Comparison of ENCODE assay signal across 8 cellular contexts in genomic region chr14:64060648-64061096, GRCh38.
DNase-seq lines count a peak whose midpoint lies in the region; ATAC-seq and TF ChIP-seq lines count a peak whose summit lies in the region.

No MANE protein-coding gene starts in this region.

- POLR2A ChIA-PET in OCI-LY7 (lab: Charles Lee): no interaction called here

- BruUV-seq in OCI-LY7 (replicated peaks; lab: Mats Ljungman, UMichigan): no TSS peak

- H3K4me1 ChIP-seq in cardiac muscle cell (ENCODE audit: low read depth): no peaks in the 10 kb centered on the region
- H3K4me1 ChIP-seq in right cardiac atrium (ENCODE audit: control insufficient read depth, insufficient read depth, low read length): no peaks in the 10 kb centered on the region
- no peaks in the 10 kb centered on the region for H3K4me1 ChIP-seq in OCI-LY7 (ENCODE audit: insufficient read depth, low read length, poor library complexity, severe bottlenecking)
- H3K4me1 ChIP-seq in suprapubic skin: peaks cover 15% of the 10 kb centered on the region

- CTCF ChIA-PET in OCI-LY7 (lab: Charles Lee; ENCODE audit: unreplicated experiment): interaction anchor here (0.6 kb wide), 1 partner anchor 35 kb away, joined by 3 read pairs; no protein-coding TSS in a partner anchor

- H3K36me3 ChIP-seq in cardiac muscle cell: peaks cover 5% of the 10 kb centered on the region
- H3K36me3 ChIP-seq in OCI-LY7 (ENCODE audit: insufficient read depth, low read length): peaks cover 70% of the 10 kb centered on the region
- peaks cover 21% of the 10 kb centered on the region for H3K36me3 ChIP-seq in suprapubic skin

- H3K4me2 ChIP-seq in OCI-LY7 (ENCODE audit: low read length): no peak overlapping the region

- no peaks in the 10 kb centered on the region for H3K9me3 ChIP-seq in cardiac muscle cell (ENCODE audit: low read depth)
- no peaks in the 10 kb centered on the region for H3K9me3 ChIP-seq in right cardiac atrium (ENCODE audit: control insufficient read depth, low read length)
- no peaks in the 10 kb centered on the region for H3K9me3 ChIP-seq in OCI-LY7 (ENCODE audit: low read length)
- H3K9me3 ChIP-seq in suprapubic skin: no peaks in the 10 kb centered on the region

- intact Hi-C loops in right cardiac atrium (cut with DNase I): no loop called here
- intact Hi-C loops in OCI-LY7 (cut with micrococcal nuclease; ENCODE audit: unreplicated experiment): no loop called here

- no peak for TF ChIP-seq EP300 in suprapubic skin (IDR thresholded peaks at IDR 0.05)

- no peaks in the 10 kb centered on the region for H4K20me1 ChIP-seq in OCI-LY7 (ENCODE audit: insufficient read depth, low read length)

- H3K27ac ChIP-seq in cardiac muscle cell (no peak overlapping the region), right cardiac atrium (ENCODE audit: low read length) (no peak overlapping the region), OCI-LY7 (ENCODE audit: low read depth, low read length, poor library complexity, severe bottlenecking) (no peak overlapping the region), suprapubic skin (peak overlapping the region; percentile 67)

- no peaks in the 10 kb centered on the region for H3K9me2 ChIP-seq in OCI-LY7 (ENCODE audit: insufficient read depth, low read length)

- ATAC-seq in right cardiac atrium (no peak), omental fat pad (ENCODE audit: low FRiP score) (no peak)

- DNase-seq in cardiac muscle cell (ENCODE audit: low read depth in 1 of 2, low spot score in 1 of 2) (peak; percentile 28 to 34), right cardiac atrium (no peak), OCI-LY7 (ENCODE audit: low spot score) (peak; percentile 36), fibroblast of the aortic adventitia (ENCODE audit: low read depth) (no peak), suprapubic skin (ENCODE audit: low spot score in 2 of 2) (no peak), T1000 (lab: John Stamatoyannopoulos, UW) (no peak), omental fat pad (ENCODE audit: low spot score) (no peak)
- no peak for DNase-seq in activated effector memory CD4-positive, alpha-beta T cell treated with anti-CD3 and anti-CD28 coated beads, Interleukin-2, amount 50 U/mL, for 16 hours

- 90% methylated on average over 5 of the region's 5 CpGs for WGBS in right cardiac atrium
- WGBS in suprapubic skin: 53% methylated on average over 5 of the region's 5 CpGs

- no peak for TF ChIP-seq POLR2A in suprapubic skin (IDR thresholded peaks at IDR 0.05)

- H3K79me2 ChIP-seq in OCI-LY7 (ENCODE audit: insufficient read depth, low read depth, low read length): no peaks in the 10 kb centered on the region

- no peak overlapping the region for H3K4me3 ChIP-seq in cardiac muscle cell
- no peak overlapping the region for H3K4me3 ChIP-seq in right cardiac atrium (ENCODE audit: low read length)
- no peak overlapping the region for H3K4me3 ChIP-seq in OCI-LY7 (ENCODE audit: low read depth, low read length, poor library complexity, severe bottlenecking)
- no peak overlapping the region for H3K4me3 ChIP-seq in fibroblast of the aortic adventitia (ENCODE audit: low read depth, low read length)
- H3K4me3 ChIP-seq in suprapubic skin: no peak overlapping the region

- H3K27me3 ChIP-seq in cardiac muscle cell (no peaks in the 10 kb centered on the region), right cardiac atrium (ENCODE audit: control insufficient read depth, insufficient read depth) (no peaks in the 10 kb centered on the region), suprapubic skin (no peaks in the 10 kb centered on the region)

- H2AFZ ChIP-seq in OCI-LY7 (ENCODE audit: low read length): no peak overlapping the region

- TF ChIP-seq CTCF in cardiac muscle cell (IDR thresholded peaks at IDR 0.05; ENCODE audit: low read depth, low read length): peak; percentile 52
- TF ChIP-seq CTCF in OCI-LY7 (conservative IDR thresholded peaks at IDR 0.05; ENCODE audit: low read length): peak; percentile 70
- TF ChIP-seq CTCF in fibroblast of the aortic adventitia (IDR thresholded peaks at IDR 0.05; ENCODE audit: insufficient read depth, low read length): peak; percentile 50
- TF ChIP-seq CTCF in suprapubic skin (IDR thresholded peaks at IDR 0.05): peak in 1 of 2 donors; percentile 35
- TF ChIP-seq CTCF in omental fat pad (IDR thresholded peaks at IDR 0.05): no peak

Comparison
In these comparisons a context has a peak if more than half of its experiments do, and no peak if none do; other contexts are left out.
1. DNase-seq: peak in cardiac muscle cell (2 of 2) and OCI-LY7 (single experiment); none in right cardiac atrium (0 of 3), fibroblast of the aortic adventitia (single experiment), suprapubic skin (0 of 2), activated effector memory CD4-positive, alpha-beta T cell treated with anti-CD3 and anti-CD28 coated beads, Interleukin-2, amount 50 U/mL, for 16 hours (single experiment), T1000 (single experiment) and omental fat pad (single experiment).
2. CTCF ChIP-seq: peak in cardiac muscle cell (single experiment), OCI-LY7 (single experiment) and fibroblast of the aortic adventitia (single experiment); none in omental fat pad (0 of 3).